ENCODE assay signal across 28 cellular contexts in the genomic region with DNA sequence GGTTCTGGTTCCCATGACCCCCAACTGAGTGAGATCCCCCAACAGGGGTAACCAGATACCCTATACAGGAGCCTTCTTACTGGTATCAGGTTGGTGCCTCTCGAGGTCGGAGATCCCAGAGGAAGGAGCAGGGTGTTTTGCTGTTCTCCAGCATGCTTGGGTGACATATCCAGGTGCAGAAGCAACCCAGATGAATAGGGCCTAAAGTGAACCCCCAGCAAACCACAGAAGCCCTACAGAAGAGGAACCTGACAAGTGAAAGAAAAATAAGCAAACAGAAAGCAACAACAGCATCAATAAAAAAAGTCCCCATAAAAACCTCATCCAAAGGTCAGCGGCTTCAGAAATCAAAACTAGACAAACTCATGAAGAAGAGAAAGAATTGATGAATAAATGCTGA.
"Had no signal": no experiment of that assay in that cellular context is flagged by ENCODE, and none has a peak within 500 bp of the region (broad histone marks: within the 10 kb centered on the region; RNA-seq: fewer than 3 reads in every experiment).

No MANE protein-coding gene starts in this region.

- H3K36me3 ChIP-seq: MG63, SJSA1 had no signal

- H3K27ac Mint-ChIP-seq: T-helper 1 cell treated with Interleukin-12 subunit alpha and Interleukin-12 subunit beta and Interleukin-4 antibody, amounts not matched to agents 30 μg/mL and 1 μg/mL, for 36 hours had no signal

- H3K27me3 ChIP-seq: MG63, SJSA1 had no signal

- H3K9ac ChIP-seq: SK-N-SH had no signal

- H3K4me3 ChIP-seq: MG63, PC-9, SJSA1 had no signal

- H3K4me2 ChIP-seq: PC-9, SK-N-SH had no signal

- H2AFZ ChIP-seq: PC-9 had no signal

- DNase-seq: Kasumi-1, MG63, NCI-H1092, NCI-H1105, NCI-H1436, NCI-H146, NCI-H1694, NCI-H187, NCI-H1930, NCI-H2029 treated with DMSO at 0.1 percent for 48 hours, NCI-H2081 treated with DMSO at 0.1 percent for 48 hours, NCI-H2171, NCI-H226, NCI-H446 treated with DMSO at 0.1 percent for 48 hours, NCI-H510A, NCI-H524, NCI-H526, NCI-H69, NCI-H748 treated with DMSO at 0.1 percent for 48 hours, NCI-H82, PC-9, Right ventricle myocardium superior, SHP77 treated with DMSO at 0.1 percent for 48 hours, SK-N-SH, SW 1271, T-helper 1 cell had no signal

- H3K27ac ChIP-seq: PC-9, SJSA1 had no signal

- H3K9me3 ChIP-seq: SJSA1, SK-N-SH had no signal

- H3K4me3 Mint-ChIP-seq: T-helper 1 cell treated with Interleukin-12 subunit alpha and Interleukin-12 subunit beta and Interleukin-4 antibody, amounts not matched to agents 30 μg/mL and 1 μg/mL, for 36 hours had no signal
